1 cellular context compared by ENCODE assay signal in the genomic region with DNA sequence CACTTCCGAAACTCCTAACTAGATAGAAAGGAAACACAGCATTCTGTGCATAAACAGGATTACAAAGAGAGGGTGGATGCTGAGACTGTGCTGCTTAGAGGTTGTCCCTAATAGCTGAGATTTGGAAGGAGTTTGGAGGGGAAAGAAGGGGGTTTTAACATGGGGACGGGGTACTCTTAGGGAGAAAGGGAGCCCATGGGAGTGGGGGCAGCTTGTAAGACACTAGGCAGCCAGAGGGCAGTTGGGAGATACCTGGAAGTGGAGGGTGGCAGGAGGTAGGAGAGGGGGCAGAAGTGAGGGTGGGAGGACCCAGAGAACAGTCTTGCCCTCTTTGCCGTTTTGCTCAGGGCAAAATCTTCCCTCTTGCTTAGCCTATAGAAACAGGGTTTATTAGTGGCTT.
A peak's percentile ranks its signal among the peaks of the same experiment; 100 is the strongest.
TF ChIP-seq lines count a peak whose summit lies in the region.

No MANE protein-coding gene starts in this region.

TF ChIP-seq in HepG2, 621 proteins besides CTCF, POLR2A, EP300 and RAD21:
- TF ChIP-seq PCBP2 (optimal IDR thresholded peaks at IDR 0.05; ENCODE audit: low read depth, low read length, poor library complexity, severe bottlenecking) (peak; percentile 57), MIER3 (CRISPR knock-in tag; IDR thresholded peaks at IDR 0.05; ENCODE audit: borderline replicate concordance) (no peak), ZNF496 (CRISPR knock-in tag; IDR thresholded peaks at IDR 0.05; ENCODE audit: insufficient replicate concordance) (no peak), ZBTB42 (CRISPR knock-in tag; IDR thresholded peaks at IDR 0.05) (no peak), POLR2G (IDR thresholded peaks at IDR 0.05; ENCODE audit: low read depth, low read length) (0 out of 2 replicates have a peak, but pooled peaks have one; percentile 24), ESRRA (CRISPR knock-in tag; IDR thresholded peaks at IDR 0.05; ENCODE audit: low read depth) (no peak)
- TF ChIP-seq, protein P1, sequence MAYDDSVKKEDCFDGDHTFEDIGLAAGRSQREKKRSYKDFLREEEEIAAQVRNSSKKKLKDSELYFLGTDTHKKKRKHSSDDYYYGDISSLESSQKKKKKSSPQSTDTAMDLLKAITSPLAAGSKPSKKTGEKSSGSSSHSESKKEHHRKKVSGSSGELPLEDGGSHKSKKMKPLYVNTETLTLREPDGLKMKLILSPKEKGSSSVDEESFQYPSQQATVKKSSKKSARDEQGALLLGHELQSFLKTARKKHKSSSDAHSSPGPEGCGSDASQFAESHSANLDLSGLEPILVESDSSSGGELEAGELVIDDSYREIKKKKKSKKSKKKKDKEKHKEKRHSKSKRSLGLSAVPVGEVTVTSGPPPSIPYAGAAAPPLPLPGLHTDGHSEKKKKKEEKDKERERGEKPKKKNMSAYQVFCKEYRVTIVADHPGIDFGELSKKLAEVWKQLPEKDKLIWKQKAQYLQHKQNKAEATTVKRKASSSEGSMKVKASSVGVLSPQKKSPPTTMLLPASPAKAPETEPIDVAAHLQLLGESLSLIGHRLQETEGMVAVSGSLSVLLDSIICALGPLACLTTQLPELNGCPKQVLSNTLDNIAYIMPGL (CRISPR knock-in tag; IDR thresholded peaks at IDR 0.05; ENCODE audit: borderline replicate concordance in 1 of 2, low read depth in 1 of 2) = no peak
